18 cellular contexts compared by ENCODE assay signal in the genomic region with DNA sequence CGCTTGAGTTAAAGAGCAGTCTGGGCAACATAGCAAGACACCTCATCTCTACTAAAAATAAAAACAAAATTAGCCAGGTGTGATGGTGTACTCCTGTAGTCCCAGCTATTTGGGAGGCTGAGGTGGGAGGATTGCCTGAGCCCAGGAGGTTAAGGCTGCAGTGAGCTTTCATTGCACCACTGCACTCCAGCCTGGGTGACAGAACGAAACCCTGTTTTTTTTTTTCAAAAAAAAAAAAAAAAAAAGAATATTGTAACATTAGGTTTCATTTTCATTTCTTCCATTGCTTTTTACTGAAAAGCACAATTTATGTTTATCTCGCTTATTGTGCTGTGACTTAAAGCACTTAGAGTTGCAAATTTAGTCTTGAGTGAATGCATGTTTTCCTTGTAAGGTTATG.
DNase-seq lines count a peak whose midpoint lies in the region; ATAC-seq and TF ChIP-seq lines count a peak whose summit lies in the region.
"Had no signal": no experiment of that assay in that cellular context is flagged by ENCODE, and none has a peak within 500 bp of the region (broad histone marks: within the 10 kb centered on the region; RNA-seq: fewer than 3 reads in every experiment).

No MANE protein-coding gene starts in this region.

- ATAC-seq in activated CD8-positive, alpha-beta memory T cell treated with anti-CD3 and anti-CD28 coated beads, Interleukin-2, amount 10 ng/mL, durations not matched to agents 7 days and 5 days, result peak; percentile 35
- ATAC-seq in GM21619 (IDR thresholded peaks at IDR 0.05; ENCODE audit: unreplicated experiment), result peak; percentile 49
- no peak for ATAC-seq in WTC11
- no peak for ATAC-seq in memory B cell (ENCODE audit: low read depth)
- no peak for ATAC-seq in GM21515 (IDR thresholded peaks at IDR 0.05; ENCODE audit: unreplicated experiment)
- no peak for ATAC-seq in SK-N-SH treated with all-trans-retinoic acid at 6 μM for 48 hours
- ATAC-seq: HCT116, HepG2 had no signal

- peak overlapping the region; percentile 50 for H3K4me3 Mint-ChIP-seq in activated CD8-positive, alpha-beta memory T cell treated with anti-CD3 and anti-CD28 coated beads, Interleukin-2, amount 10 ng/mL, durations not matched to agents 7 days and 5 days
- H3K4me3 Mint-ChIP-seq in WTC11 (no peak overlapping the region), memory B cell (no peak overlapping the region)

- no peak for TF ChIP-seq CTCF in WTC11 (IDR thresholded peaks at IDR 0.05)
- no peak for TF ChIP-seq CTCF in left ventricle myocardium inferior (IDR thresholded peaks at IDR 0.05; ENCODE audit: borderline replicate concordance)

- H3K27me3 ChIP-seq in left ventricle myocardium inferior (ENCODE audit: low read depth), result no peaks in the 10 kb centered on the region
- H3K27me3 ChIP-seq: BLaER1, SJSA1 had no signal

- CTCF ChIA-PET in activated CD8-positive, alpha-beta memory T cell treated with anti-CD3 and anti-CD28 coated beads, Interleukin-2, amount 10 ng/mL, durations not matched to agents 7 days and 5 days (lab: Charles Lee), result no interaction called here
- CTCF ChIA-PET in WTC11 (lab: Charles Lee), result interaction anchor here (0.6 kb wide), 1 partner anchor 333 kb away, joined by 3 read pairs; no protein-coding TSS in a partner anchor

- no peak overlapping the region for H3K27ac ChIP-seq in left ventricle myocardium inferior (replicated peaks)
- H3K27ac ChIP-seq: BLaER1, GM23248, PC-9, SJSA1 had no signal

- no peaks in the 10 kb centered on the region for H3K9me3 ChIP-seq in left ventricle myocardium inferior (replicated peaks)
- H3K9me3 ChIP-seq: SJSA1 had no signal

- no peaks in the 10 kb centered on the region for H3K36me3 ChIP-seq in left ventricle myocardium inferior

- H3K27ac Mint-ChIP-seq in activated CD8-positive, alpha-beta memory T cell treated with anti-CD3 and anti-CD28 coated beads, Interleukin-2, amount 10 ng/mL, durations not matched to agents 7 days and 5 days, result peak overlapping the region; percentile 79
- H3K27ac Mint-ChIP-seq in WTC11 (no peak overlapping the region), memory B cell (peak overlapping the region; percentile 41)

- intact Hi-C loops in left ventricle myocardium inferior (cut with micrococcal nuclease), result no loop called here

- H3K9me3 Mint-ChIP-seq in activated CD8-positive, alpha-beta memory T cell treated with anti-CD3 and anti-CD28 coated beads, Interleukin-2, amount 10 ng/mL, durations not matched to agents 7 days and 5 days (ENCODE audit: low read depth), result no peaks in the 10 kb centered on the region
- H3K9me3 Mint-ChIP-seq in WTC11 (peaks cover 1% of the 10 kb centered on the region; the same call in 1 of the 2 replicates), memory B cell (no peaks in the 10 kb centered on the region)

- H3K4me3 ChIP-seq in left ventricle myocardium inferior, result no peak overlapping the region
- H3K4me3 ChIP-seq: BLaER1, GM23248, PC-9, SJSA1 had no signal

- no peaks in the 10 kb centered on the region for H3K27me3 Mint-ChIP-seq in activated CD8-positive, alpha-beta memory T cell treated with anti-CD3 and anti-CD28 coated beads, Interleukin-2, amount 10 ng/mL, durations not matched to agents 7 days and 5 days
- H3K27me3 Mint-ChIP-seq in WTC11 (ENCODE audit: low read depth) (no peaks in the 10 kb centered on the region), memory B cell (no peaks in the 10 kb centered on the region)

- no peak for DNase-seq in activated CD8-positive, alpha-beta memory T cell treated with anti-CD3 and anti-CD28 coated beads, Interleukin-2, amount 10 ng/mL, durations not matched to agents 7 days and 5 days
- DNase-seq in activated CD8-positive, alpha-beta memory T cell treated with anti-CD3 and anti-CD28 coated beads, Interleukin-2, amount 50 U/mL, for 4 hours, result no peak
- DNase-seq in WTC11 (ENCODE audit: low spot score) (no peak), memory B cell (ENCODE audit: low spot score in 2 of 2) (no peak), left ventricle myocardium inferior (no peak)
- DNase-seq: GM23248, KG1, NCI-H2107, NCI-H2227 treated with DMSO at 0.1 percent for 48 hours, NCI-H524, PC-9 had no signal

- peaks cover 27% of the 10 kb centered on the region for H3K4me1 Mint-ChIP-seq in activated CD8-positive, alpha-beta memory T cell treated with anti-CD3 and anti-CD28 coated beads, Interleukin-2, amount 10 ng/mL, durations not matched to agents 7 days and 5 days
- H3K4me1 Mint-ChIP-seq in WTC11, result peaks cover 12% of the 10 kb centered on the region
- H3K4me1 Mint-ChIP-seq in memory B cell, result no peaks in the 10 kb centered on the region

- POLR2A ChIA-PET in WTC11 (lab: Charles Lee), result interaction anchor here (0.6 to 0.9 kb wide), 3 partner anchors 9 to 41 kb away, joined by 4 to 7 read pairs (median 4); no protein-coding TSS in a partner anchor

- peaks cover 7% of the 10 kb centered on the region for H3K4me1 ChIP-seq in left ventricle myocardium inferior
- H3K4me1 ChIP-seq: BLaER1, SJSA1 had no signal

- peaks cover 29% of the 10 kb centered on the region for H3K36me3 Mint-ChIP-seq in activated CD8-positive, alpha-beta memory T cell treated with anti-CD3 and anti-CD28 coated beads, Interleukin-2, amount 10 ng/mL, durations not matched to agents 7 days and 5 days
- H3K36me3 Mint-ChIP-seq in WTC11 (peaks cover 9% of the 10 kb centered on the region), memory B cell (peaks cover 13% of the 10 kb centered on the region)

TF ChIP-seq in WTC11, 78 proteins besides CTCF, POLR2A, EP300 and RAD21:
- TF ChIP-seq GABPB1 (CRISPR knock-in tag; IDR thresholded peaks at IDR 0.05), result no peak
- TF ChIP-seq ZNF121 (CRISPR knock-in tag; IDR thresholded peaks at IDR 0.05), result 0 out of 2 replicates have a peak, but pooled peaks have one; percentile 21

TF ChIP-seq in SK-N-SH treated with all-trans-retinoic acid at 6 μM for 48 hours, 23 proteins besides CTCF, POLR2A, EP300 and RAD21:
- TF ChIP-seq, protein P1, sequence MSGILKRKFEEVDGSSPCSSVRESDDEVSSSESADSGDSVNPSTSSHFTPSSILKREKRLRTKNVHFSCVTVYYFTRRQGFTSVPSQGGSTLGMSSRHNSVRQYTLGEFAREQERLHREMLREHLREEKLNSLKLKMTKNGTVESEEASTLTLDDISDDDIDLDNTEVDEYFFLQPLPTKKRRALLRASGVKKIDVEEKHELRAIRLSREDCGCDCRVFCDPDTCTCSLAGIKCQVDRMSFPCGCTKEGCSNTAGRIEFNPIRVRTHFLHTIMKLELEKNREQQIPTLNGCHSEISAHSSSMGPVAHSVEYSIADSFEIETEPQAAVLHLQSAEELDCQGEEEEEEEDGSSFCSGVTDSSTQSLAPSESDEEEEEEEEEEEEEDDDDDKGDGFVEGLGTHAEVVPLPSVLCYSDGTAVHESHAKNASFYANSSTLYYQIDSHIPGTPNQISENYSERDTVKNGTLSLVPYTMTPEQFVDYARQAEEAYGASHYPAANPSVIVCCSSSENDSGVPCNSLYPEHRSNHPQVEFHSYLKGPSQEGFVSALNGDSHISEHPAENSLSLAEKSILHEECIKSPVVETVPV (CRISPR knock-in tag; IDR thresholded peaks at IDR 0.05), result no peak
- no peak for TF ChIP-seq ZNF565 (CRISPR knock-in tag; conservative IDR thresholded peaks at IDR 0.05; ENCODE audit: low read depth)
- no peak for TF ChIP-seq OSR1 (CRISPR knock-in tag; IDR thresholded peaks at IDR 0.05)
- TF ChIP-seq, protein P2, sequence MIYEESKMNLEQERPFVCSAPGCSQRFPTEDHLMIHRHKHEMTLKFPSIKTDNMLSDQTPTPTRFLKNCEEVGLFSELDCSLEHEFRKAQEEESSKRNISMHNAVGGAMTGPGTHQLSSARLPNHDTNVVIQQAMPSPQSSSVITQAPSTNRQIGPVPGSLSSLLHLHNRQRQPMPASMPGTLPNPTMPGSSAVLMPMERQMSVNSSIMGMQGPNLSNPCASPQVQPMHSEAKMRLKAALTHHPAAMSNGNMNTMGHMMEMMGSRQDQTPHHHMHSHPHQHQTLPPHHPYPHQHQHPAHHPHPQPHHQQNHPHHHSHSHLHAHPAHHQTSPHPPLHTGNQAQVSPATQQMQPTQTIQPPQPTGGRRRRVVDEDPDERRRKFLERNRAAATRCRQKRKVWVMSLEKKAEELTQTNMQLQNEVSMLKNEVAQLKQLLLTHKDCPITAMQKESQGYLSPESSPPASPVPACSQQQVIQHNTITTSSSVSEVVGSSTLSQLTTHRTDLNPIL (CRISPR knock-in tag; IDR thresholded peaks at IDR 0.05; ENCODE audit: low read depth), result no peak
- no peak for TF ChIP-seq RARB (CRISPR knock-in tag; IDR thresholded peaks at IDR 0.05)
- TF ChIP-seq ZNF70 (CRISPR knock-in tag; IDR thresholded peaks at IDR 0.05), result no peak
- TF ChIP-seq, protein P3, sequence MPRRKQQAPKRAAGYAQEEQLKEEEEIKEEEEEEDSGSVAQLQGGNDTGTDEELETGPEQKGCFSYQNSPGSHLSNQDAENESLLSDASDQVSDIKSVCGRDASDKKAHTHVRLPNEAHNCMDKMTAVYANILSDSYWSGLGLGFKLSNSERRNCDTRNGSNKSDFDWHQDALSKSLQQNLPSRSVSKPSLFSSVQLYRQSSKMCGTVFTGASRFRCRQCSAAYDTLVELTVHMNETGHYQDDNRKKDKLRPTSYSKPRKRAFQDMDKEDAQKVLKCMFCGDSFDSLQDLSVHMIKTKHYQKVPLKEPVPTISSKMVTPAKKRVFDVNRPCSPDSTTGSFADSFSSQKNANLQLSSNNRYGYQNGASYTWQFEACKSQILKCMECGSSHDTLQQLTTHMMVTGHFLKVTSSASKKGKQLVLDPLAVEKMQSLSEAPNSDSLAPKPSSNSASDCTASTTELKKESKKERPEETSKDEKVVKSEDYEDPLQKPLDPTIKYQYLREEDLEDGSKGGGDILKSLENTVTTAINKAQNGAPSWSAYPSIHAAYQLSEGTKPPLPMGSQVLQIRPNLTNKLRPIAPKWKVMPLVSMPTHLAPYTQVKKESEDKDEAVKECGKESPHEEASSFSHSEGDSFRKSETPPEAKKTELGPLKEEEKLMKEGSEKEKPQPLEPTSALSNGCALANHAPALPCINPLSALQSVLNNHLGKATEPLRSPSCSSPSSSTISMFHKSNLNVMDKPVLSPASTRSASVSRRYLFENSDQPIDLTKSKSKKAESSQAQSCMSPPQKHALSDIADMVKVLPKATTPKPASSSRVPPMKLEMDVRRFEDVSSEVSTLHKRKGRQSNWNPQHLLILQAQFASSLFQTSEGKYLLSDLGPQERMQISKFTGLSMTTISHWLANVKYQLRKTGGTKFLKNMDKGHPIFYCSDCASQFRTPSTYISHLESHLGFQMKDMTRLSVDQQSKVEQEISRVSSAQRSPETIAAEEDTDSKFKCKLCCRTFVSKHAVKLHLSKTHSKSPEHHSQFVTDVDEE (CRISPR knock-in tag; IDR thresholded peaks at IDR 0.05), result no peak
- no peak for TF ChIP-seq CSDC2 (CRISPR knock-in tag; IDR thresholded peaks at IDR 0.05)

Comparison
In these comparisons a context has a peak if more than half of its experiments do, and no peak if none do; other contexts are left out.
1. ATAC-seq: peak in activated CD8-positive, alpha-beta memory T cell treated with anti-CD3 and anti-CD28 coated beads, Interleukin-2, amount 10 ng/mL, durations not matched to agents 7 days and 5 days (single experiment) and GM21619 (single experiment); none in WTC11 (single experiment), memory B cell (single experiment), GM21515 (single experiment) and SK-N-SH treated with all-trans-retinoic acid at 6 μM for 48 hours (single experiment).